In genomic region chr10:125016611-125017202, GRCh38 we compare ENCODE assay signal across 13 cellular contexts.
A peak's percentile ranks its signal among the peaks of the same experiment; 100 is the strongest.
DNase-seq lines count a peak whose midpoint lies in the region; ATAC-seq and TF ChIP-seq lines count a peak whose summit lies in the region.
"Had no signal": no experiment of that assay in that cellular context is flagged by ENCODE, and none has a peak within 500 bp of the region (broad histone marks: within the 10 kb centered on the region; RNA-seq: fewer than 3 reads in every experiment).

No MANE protein-coding gene starts in this region.

- H3K36me3 ChIP-seq in heart right ventricle (peaks cover 0 to 19% (median 0%) of the 10 kb centered on the region in 9 donors), ovary (no peaks in the 10 kb centered on the region), upper lobe of right lung (no peaks in the 10 kb centered on the region)

- TF ChIP-seq EP300 in ovary (IDR thresholded peaks at IDR 0.05), result no peak

- TF ChIP-seq CTCF in heart right ventricle (IDR thresholded peaks at IDR 0.05) (no peak), ovary (IDR thresholded peaks at IDR 0.05) (no peak), upper lobe of right lung (IDR thresholded peaks at IDR 0.05) (no peak)

- H3K27ac ChIP-seq in heart right ventricle (peak overlapping the region; percentile 41 to 78 (median 66)), ovary (peak overlapping the region; percentile 64 to 68), upper lobe of right lung (peak overlapping the region; percentile 51)
- H3K27ac ChIP-seq: 22Rv1, brain microvascular endothelial cell had no signal

- peaks cover 0 to 4% (median 0%) of the 10 kb centered on the region in 11 donors for H3K9me3 ChIP-seq in heart right ventricle
- no peaks in the 10 kb centered on the region for H3K9me3 ChIP-seq in ovary
- no peaks in the 10 kb centered on the region for H3K9me3 ChIP-seq in upper lobe of right lung

- H3K4me1 ChIP-seq in heart right ventricle (peaks cover 65 to 100% (median 92%) of the 10 kb centered on the region in 9 donors), ovary (ENCODE audit: insufficient read depth) (peaks cover 43% of the 10 kb centered on the region), upper lobe of right lung (peaks cover 43% of the 10 kb centered on the region)

- 32 to 44% methylated on average over 14 of the region's 14 CpGs for whole genome bisulfite sequencing in heart right ventricle, 2 donors
- 13 to 27% (median 14%) methylated on average over 14 of the region's 14 CpGs for WGBS in ovary, 3 donors

- ATAC-seq in heart right ventricle (peak in 7 of 8 donors; percentile 29 to 51 (median 41)), upper lobe of right lung (no peak)
- ATAC-seq: HCT116, left colon had no signal

- TF ChIP-seq POLR2A in ovary (IDR thresholded peaks at IDR 0.05), result no peak

- no peaks in the 10 kb centered on the region for H3K27me3 ChIP-seq in heart right ventricle
- no peaks in the 10 kb centered on the region for H3K27me3 ChIP-seq in ovary
- H3K27me3 ChIP-seq in upper lobe of right lung, result no peaks in the 10 kb centered on the region
- H3K27me3 ChIP-seq: brain microvascular endothelial cell had no signal

- H3K4me3 ChIP-seq in heart right ventricle, result no peak overlapping the region
- no peak overlapping the region for H3K4me3 ChIP-seq in ovary
- H3K4me3 ChIP-seq in upper lobe of right lung, result no peak overlapping the region

- DNase-seq in NCI-H82 (lab: John Stamatoyannopoulos, UW) (peak; percentile 24), NCI-H82 treated with DMSO at 0.1 percent for 48 hours (lab: John Stamatoyannopoulos, UW; ENCODE audit: unreplicated experiment) (no peak), heart right ventricle (peak; percentile 68), ovary (peak; percentile 69 to 85 (median 78)), upper lobe of right lung (no peak), SHP77 treated with DMSO at 0.1 percent for 48 hours (lab: John Stamatoyannopoulos, UW) (no peak), HK-2 (ENCODE audit: unreplicated experiment) (no peak)
- no peak for DNase-seq in activated CD8-positive, alpha-beta memory T cell treated with anti-CD3 and anti-CD28 coated beads, Interleukin-2, amount 50 U/mL, for 48 hours
- DNase-seq: activated T-cell treated with anti-CD3 and anti-CD28 coated beads, Interleukin-2, amount 50 U/mL, for 1 hour; brain microvascular endothelial cell; left colon had no signal

- intact Hi-C loops in heart right ventricle (cut with DNase I) (no loop called here), ovary (cut with DNase I) (no loop called here), upper lobe of right lung (cut with DNase I) (no loop called here)

Comparison
In these comparisons a context has a peak if more than half of its experiments do, and no peak if none do; other contexts are left out.
1. DNase-seq: peak in NCI-H82 (single experiment), heart right ventricle (2 of 2) and ovary (5 of 5); none in NCI-H82 treated with DMSO at 0.1 percent for 48 hours (single experiment), upper lobe of right lung (single experiment), SHP77 treated with DMSO at 0.1 percent for 48 hours (single experiment), activated CD8-positive, alpha-beta memory T cell treated with anti-CD3 and anti-CD28 coated beads, Interleukin-2, amount 50 U/mL, for 48 hours (single experiment) and HK-2 (single experiment).
2. Peak in every context shown above with its lines, with median percentiles within 50 percentile points of each other: H3K27ac ChIP-seq.